In the genomic region with DNA sequence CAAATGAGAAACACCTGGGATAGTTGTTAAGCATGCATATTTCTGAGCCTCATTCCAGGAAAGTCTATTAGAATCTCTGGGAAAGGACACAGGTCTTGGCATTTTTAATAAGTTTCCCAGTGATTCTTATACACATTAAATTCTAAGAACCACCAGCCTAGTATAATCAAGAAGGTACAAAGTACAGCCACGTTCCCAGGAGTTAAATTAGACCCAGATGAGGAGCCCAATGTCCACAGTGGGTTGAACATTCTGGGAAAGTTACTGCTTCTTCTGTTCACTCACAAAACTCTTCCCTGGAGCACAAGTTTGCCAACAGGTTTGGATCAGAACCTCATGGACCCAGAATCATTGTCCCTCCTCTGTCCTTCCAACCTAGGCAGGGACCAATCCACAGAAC, we compare ENCODE assay signal across 29 cellular contexts.
"Had no signal": no experiment of that assay in that cellular context is flagged by ENCODE, and none has a peak within 500 bp of the region (broad histone marks: within the 10 kb centered on the region; RNA-seq: fewer than 3 reads in every experiment).

No MANE protein-coding gene starts in this region.

- ATAC-seq: stimulated activated effector memory CD8-positive, alpha-beta T cell treated with anti-CD3 and anti-CD28 coated beads, Interleukin-12 subunit alpha, Interleukin-12 subunit beta, amount 100 ng/mL, for 72 hours; stimulated activated memory B cell treated with anti-CD40 and anti-IgM and Interleukin-4, amounts not matched to agents 10 μg/mL and 1 μg/mL and 100 μg/mL, for 72 hours; stimulated activated naive B cell treated with anti-CD40 and anti-IgM and Interleukin-4, amounts not matched to agents 10 μg/mL and 1 μg/mL and 100 μg/mL, for 72 hours; stimulated activated naive CD8-positive, alpha-beta T cell treated with anti-CD3 and anti-CD28 coated beads, Interleukin-15, amount 100 ng/mL, for 72 hours; stimulated activated naive CD8-positive, alpha-beta T cell treated with anti-CD3 and anti-CD28 coated beads, Interleukin-15, Interleukin-2, amounts not matched to agents 100 U/mL and 50 U/mL, for 24 hours; upper lobe of right lung had no signal

- H3K36me3 ChIP-seq: stomach, suprapubic skin, thyroid gland, tibial artery, tibial nerve, transverse colon, upper lobe of left lung, upper lobe of right lung, uterus, vagina had no signal

- H3K27me3 Mint-ChIP-seq: stimulated activated memory B cell treated with anti-CD40 and anti-IgM and Interleukin-4, amounts not matched to agents 10 μg/mL and 1 μg/mL and 100 μg/mL, for 72 hours; type B pancreatic cell had no signal

- H3K4me1 Mint-ChIP-seq: stimulated activated effector memory CD8-positive, alpha-beta T cell treated with anti-CD3 and anti-CD28 coated beads, Interleukin-12 subunit alpha, Interleukin-12 subunit beta, amount 100 ng/mL, for 72 hours; stimulated activated memory B cell treated with anti-CD40 and anti-IgM and Interleukin-4, amounts not matched to agents 10 μg/mL and 1 μg/mL and 100 μg/mL, for 72 hours; stimulated activated naive B cell treated with anti-CD40 and anti-IgM and Interleukin-4, amounts not matched to agents 10 μg/mL and 1 μg/mL and 100 μg/mL, for 72 hours; stimulated activated naive CD8-positive, alpha-beta T cell treated with anti-CD3 and anti-CD28 coated beads, Interleukin-15, amount 100 ng/mL, for 72 hours had no signal

- H3K27me3 ChIP-seq: stomach, suprapubic skin, testis, thyroid gland, tibial artery, tibial nerve, transverse colon, upper lobe of left lung, upper lobe of right lung, uterus, vagina had no signal

- H3K4me3 ChIP-seq: stomach, suprapubic skin, testis, thoracic aorta, thyroid gland, tibial artery, tibial nerve, transverse colon, upper lobe of left lung, upper lobe of right lung, uterus, vagina had no signal

- H3K9me3 ChIP-seq: stomach, suprapubic skin, testis, thoracic aorta, thyroid gland, tibial artery, tibial nerve, transverse colon, upper lobe of left lung, upper lobe of right lung, uterus, vagina had no signal

- H3K4me3 Mint-ChIP-seq: stimulated activated effector memory CD8-positive, alpha-beta T cell treated with anti-CD3 and anti-CD28 coated beads, Interleukin-12 subunit alpha, Interleukin-12 subunit beta, amount 100 ng/mL, for 72 hours; stimulated activated memory B cell treated with anti-CD40 and anti-IgM and Interleukin-4, amounts not matched to agents 10 μg/mL and 1 μg/mL and 100 μg/mL, for 72 hours; stimulated activated naive B cell treated with anti-CD40 and anti-IgM and Interleukin-4, amounts not matched to agents 10 μg/mL and 1 μg/mL and 100 μg/mL, for 72 hours; stimulated activated naive CD8-positive, alpha-beta T cell treated with anti-CD3 and anti-CD28 coated beads, Interleukin-15, amount 100 ng/mL, for 72 hours; stimulated activated naive CD8-positive, alpha-beta T cell treated with anti-CD3 and anti-CD28 coated beads, Interleukin-15, Interleukin-2, amounts not matched to agents 100 ng/mL and 50 ng/mL, for 24 hours; type B pancreatic cell had no signal

- H3K9me3 Mint-ChIP-seq: stimulated activated effector memory CD8-positive, alpha-beta T cell treated with anti-CD3 and anti-CD28 coated beads, Interleukin-12 subunit alpha, Interleukin-12 subunit beta, amount 100 ng/mL, for 72 hours; stimulated activated memory B cell treated with anti-CD40 and anti-IgM and Interleukin-4, amounts not matched to agents 10 μg/mL and 1 μg/mL and 100 μg/mL, for 72 hours; stimulated activated naive CD8-positive, alpha-beta T cell treated with anti-CD3 and anti-CD28 coated beads, Interleukin-15, amount 100 ng/mL, for 72 hours; stimulated activated naive CD8-positive, alpha-beta T cell treated with anti-CD3 and anti-CD28 coated beads, Interleukin-15, Interleukin-2, amounts not matched to agents 100 ng/mL and 50 ng/mL, for 24 hours; type B pancreatic cell had no signal

- DNase-seq: stimulated activated CD4-positive, alpha-beta T cell treated with anti-CD3 and anti-CD28 coated beads, Interleukin-2, amount 100 ng/mL, for 48 hours; stimulated activated CD4-positive, alpha-beta T cell treated with anti-CD3 and anti-CD28 coated beads, Interleukin-4, amount 100 ng/mL, for 1 hour; stimulated activated CD4-positive, alpha-beta T cell treated with anti-CD3 and anti-CD28 coated beads, Interleukin-4, amount 100 ng/mL, for 24 hours; stimulated activated CD4-positive, alpha-beta T cell treated with anti-CD3 and anti-CD28 coated beads, Interleukin-4, amount 100 ng/mL, for 4 hours; stimulated activated CD8-positive, alpha-beta memory T cell treated with anti-CD3 and anti-CD28 coated beads, Interleukin-4, amount 100 ng/mL, for 48 hours; stimulated activated naive B cell treated with anti-CD40 and anti-IgM and Interleukin-4, amounts not matched to agents 10 μg/mL and 1 μg/mL and 100 μg/mL, for 72 hours; stimulated activated naive CD4-positive, alpha-beta T cell; stimulated activated naive CD4-positive, alpha-beta T cell treated with Interleukin-2 at 50 U/mL for 16 hours; stimulated activated naive CD8-positive, alpha-beta T cell treated with anti-CD3 and anti-CD28 coated beads, Interleukin-15, amount 100 ng/mL, for 72 hours; stimulated activated naive CD8-positive, alpha-beta T cell treated with anti-CD3 and anti-CD28 coated beads, Interleukin-15, Interleukin-2, amounts not matched to agents 100 U/mL and 50 U/mL, for 24 hours; stomach; substantia nigra; testis; thyroid gland; tibial artery; transverse colon; trophoblast cell; upper lobe of left lung; upper lobe of right lung; uterus had no signal

- FAIRE-seq: urothelium cell line had no signal

- H3K27ac Mint-ChIP-seq: stimulated activated effector memory CD8-positive, alpha-beta T cell treated with anti-CD3 and anti-CD28 coated beads, Interleukin-12 subunit alpha, Interleukin-12 subunit beta, amount 100 ng/mL, for 72 hours; stimulated activated memory B cell treated with anti-CD40 and anti-IgM and Interleukin-4, amounts not matched to agents 10 μg/mL and 1 μg/mL and 100 μg/mL, for 72 hours; stimulated activated naive B cell treated with anti-CD40 and anti-IgM and Interleukin-4, amounts not matched to agents 10 μg/mL and 1 μg/mL and 100 μg/mL, for 72 hours; stimulated activated naive CD8-positive, alpha-beta T cell treated with anti-CD3 and anti-CD28 coated beads, Interleukin-15, amount 100 ng/mL, for 72 hours; stimulated activated naive CD8-positive, alpha-beta T cell treated with anti-CD3 and anti-CD28 coated beads, Interleukin-15, Interleukin-2, amounts not matched to agents 100 ng/mL and 50 ng/mL, for 24 hours; type B pancreatic cell had no signal

- H3K4me1 ChIP-seq: suprapubic skin, testis, thyroid gland, tibial nerve, upper lobe of left lung, upper lobe of right lung, uterus, vagina had no signal

- H3K27ac ChIP-seq: stomach, suprapubic skin, testis, thoracic aorta, thyroid gland, tibial artery, tibial nerve, transverse colon, upper lobe of left lung, upper lobe of right lung, uterus, vagina had no signal

- H3K36me3 Mint-ChIP-seq: stimulated activated effector memory CD8-positive, alpha-beta T cell treated with anti-CD3 and anti-CD28 coated beads, Interleukin-12 subunit alpha, Interleukin-12 subunit beta, amount 100 ng/mL, for 72 hours; stimulated activated memory B cell treated with anti-CD40 and anti-IgM and Interleukin-4, amounts not matched to agents 10 μg/mL and 1 μg/mL and 100 μg/mL, for 72 hours; stimulated activated naive B cell treated with anti-CD40 and anti-IgM and Interleukin-4, amounts not matched to agents 10 μg/mL and 1 μg/mL and 100 μg/mL, for 72 hours; type B pancreatic cell had no signal
